Comparison of ENCODE assay signal across 35 cellular contexts in the genomic region with DNA sequence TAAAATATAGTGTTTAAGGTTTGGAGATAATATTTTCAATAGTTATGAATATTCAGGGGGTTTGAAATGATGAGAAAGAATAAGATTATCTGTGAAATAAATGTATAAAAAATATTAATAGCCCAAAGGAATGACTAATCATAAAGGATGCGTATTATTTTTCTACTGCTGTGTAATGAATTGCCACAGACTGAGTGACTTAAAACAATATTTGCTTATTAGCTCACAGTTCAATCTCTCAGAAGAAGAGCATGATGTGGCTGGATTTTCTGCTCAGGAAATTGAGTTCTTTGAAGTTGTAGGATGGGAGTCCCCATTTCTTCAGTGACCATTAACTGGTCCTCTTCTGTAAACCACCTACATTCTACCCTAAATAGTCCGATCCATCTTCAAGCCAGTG.
"Had no signal": no experiment of that assay in that cellular context is flagged by ENCODE, and none has a peak within 500 bp of the region (broad histone marks: within the 10 kb centered on the region; RNA-seq: fewer than 3 reads in every experiment).

No MANE protein-coding gene starts in this region.

- H3K4me1 Mint-ChIP-seq: activated B cell treated with CpG ODN at 0.5 μM for 24 hours; activated CD4-positive, alpha-beta T cell treated with anti-CD3 and anti-CD28 coated beads, Interleukin-2, amount 10 ng/mL, durations not matched to agents 24 days and 14 days; activated naive CD4-positive, alpha-beta T cell treated with anti-CD3 and anti-CD28 coated beads, Interleukin-2, amount 10 ng/mL, durations not matched to agents 7 days and 5 days; activated naive CD4-positive, alpha-beta T cell treated with anti-CD3 and anti-CD28 coated beads, Interleukin-2, amount 50 U/mL, for 24 hours; activated naive CD8-positive, alpha-beta T cell treated with anti-CD3 and anti-CD28 coated beads, Interleukin-2, amount 10 ng/mL, durations not matched to agents 7 days and 5 days; activated naive CD8-positive, alpha-beta T cell treated with anti-CD3 and anti-CD28 coated beads, Interleukin-2, amount 50 U/mL, for 24 hours; activated T-helper 17 cell treated with anti-CD3 and anti-CD28 coated beads, Interleukin-2, amount 50 U/mL, for 72 hours; brain had no signal

- H3K4me1 ChIP-seq: ascending aorta, breast epithelium had no signal

- H3K27ac ChIP-seq: ascending aorta, breast epithelium, VCaP had no signal

- H3K4me3 ChIP-seq: ascending aorta, breast epithelium had no signal

- H3K36me3 Mint-ChIP-seq: activated CD4-positive, alpha-beta memory T cell treated with anti-CD3 and anti-CD28 coated beads for 36 hours; activated naive CD4-positive, alpha-beta T cell treated with anti-CD3 and anti-CD28 coated beads, Interleukin-2, amount 10 ng/mL, durations not matched to agents 7 days and 5 days; activated naive CD4-positive, alpha-beta T cell treated with anti-CD3 and anti-CD28 coated beads, Interleukin-2, amount 50 U/mL, for 24 hours; activated naive CD8-positive, alpha-beta T cell; activated naive CD8-positive, alpha-beta T cell treated with anti-CD3 and anti-CD28 coated beads, Interleukin-2, amount 10 ng/mL, durations not matched to agents 7 days and 5 days; brain had no signal

- H3K36me3 ChIP-seq: ascending aorta, breast epithelium had no signal

- H3K4me3 Mint-ChIP-seq: activated B cell treated with CpG ODN at 0.5 μM for 24 hours; activated CD4-positive, alpha-beta memory T cell treated with anti-CD3 and anti-CD28 coated beads for 36 hours; activated CD4-positive, alpha-beta T cell treated with anti-CD3 and anti-CD28 coated beads, Interleukin-2, amount 10 ng/mL, durations not matched to agents 24 days and 14 days; activated CD8-positive, alpha-beta T cell treated with anti-CD3 and anti-CD28 coated beads for 36 hours; activated naive CD4-positive, alpha-beta T cell treated with anti-CD3 and anti-CD28 coated beads, Interleukin-2, amount 10 ng/mL, durations not matched to agents 7 days and 5 days; activated naive CD4-positive, alpha-beta T cell treated with anti-CD3 and anti-CD28 coated beads, Interleukin-2, amount 50 U/mL, for 24 hours; activated naive CD8-positive, alpha-beta T cell; activated naive CD8-positive, alpha-beta T cell treated with anti-CD3 and anti-CD28 coated beads, Interleukin-2, amount 10 ng/mL, durations not matched to agents 7 days and 5 days; activated naive CD8-positive, alpha-beta T cell treated with anti-CD3 and anti-CD28 coated beads, Interleukin-2, amount 50 U/mL, for 24 hours; activated T-cell treated with anti-CD3 and anti-CD28 coated beads, Interleukin-2, amount 50 U/mL, for 4 hours; activated T-cell treated with anti-CD3 and anti-CD28 coated beads, Interleukin-2, amount 50 U/mL, for 72 hours; activated T-helper 1 cell treated with anti-CD3 and anti-CD28 coated beads, Interleukin-12 subunit alpha, Interleukin-12 subunit beta, Interleukin-2, Interleukin-4 antibody, amounts not matched to agents 30 ng/mL and 10 ng/mL and 1 ng/mL, durations not matched to agents 14 hours and 24 hours and 36 hours; activated T-helper 17 cell treated with anti-CD3 and anti-CD28 coated beads, Interleukin-2, amount 50 U/mL, for 72 hours; brain; T-helper 1 cell treated with Interleukin-12 subunit alpha and Interleukin-12 subunit beta and Interleukin-4 antibody, amounts not matched to agents 30 μg/mL and 1 μg/mL, for 36 hours; T-helper 2 cell treated with Interferon-gamma antibody and Interleukin-4, amounts not matched to agents 5 μg/mL and 100 μg/mL, for 36 hours had no signal

- H3K9me3 Mint-ChIP-seq: activated CD4-positive, alpha-beta T cell treated with anti-CD3 and anti-CD28 coated beads, Interleukin-2, amount 10 ng/mL, durations not matched to agents 24 days and 14 days; activated naive CD8-positive, alpha-beta T cell treated with anti-CD3 and anti-CD28 coated beads, Interleukin-2, amount 10 ng/mL, durations not matched to agents 7 days and 5 days; brain had no signal

- H3K27ac Mint-ChIP-seq: activated B cell treated with CpG ODN at 0.5 μM for 24 hours; activated CD4-positive, alpha-beta memory T cell treated with anti-CD3 and anti-CD28 coated beads for 36 hours; activated CD4-positive, alpha-beta T cell treated with anti-CD3 and anti-CD28 coated beads, Interleukin-2, amount 10 ng/mL, durations not matched to agents 24 days and 14 days; activated CD8-positive, alpha-beta T cell treated with anti-CD3 and anti-CD28 coated beads for 36 hours; activated naive CD4-positive, alpha-beta T cell treated with anti-CD3 and anti-CD28 coated beads, Interleukin-2, amount 10 ng/mL, durations not matched to agents 7 days and 5 days; activated naive CD4-positive, alpha-beta T cell treated with anti-CD3 and anti-CD28 coated beads, Interleukin-2, amount 50 U/mL, for 24 hours; activated naive CD8-positive, alpha-beta T cell; activated naive CD8-positive, alpha-beta T cell treated with anti-CD3 and anti-CD28 coated beads, Interleukin-2, amount 10 ng/mL, durations not matched to agents 7 days and 5 days; activated naive CD8-positive, alpha-beta T cell treated with anti-CD3 and anti-CD28 coated beads, Interleukin-2, amount 50 U/mL, for 24 hours; activated T-cell treated with anti-CD3 and anti-CD28 coated beads, Interleukin-2, amount 50 U/mL, for 72 hours; activated T-helper 1 cell treated with anti-CD3 and anti-CD28 coated beads, Interleukin-12 subunit alpha, Interleukin-12 subunit beta, Interleukin-2, Interleukin-4 antibody, amounts not matched to agents 30 ng/mL and 10 ng/mL and 1 ng/mL, durations not matched to agents 14 hours and 24 hours and 36 hours; activated T-helper 17 cell treated with anti-CD3 and anti-CD28 coated beads, Interleukin-2, amount 50 U/mL, for 72 hours; brain; T-helper 1 cell treated with Interleukin-12 subunit alpha and Interleukin-12 subunit beta and Interleukin-4 antibody, amounts not matched to agents 30 μg/mL and 1 μg/mL, for 36 hours; T-helper 2 cell treated with Interferon-gamma antibody and Interleukin-4, amounts not matched to agents 5 μg/mL and 100 μg/mL, for 36 hours had no signal

- H3K27me3 Mint-ChIP-seq: activated B cell treated with CpG ODN at 0.5 μM for 24 hours; activated CD4-positive, alpha-beta memory T cell treated with anti-CD3 and anti-CD28 coated beads for 36 hours; activated CD4-positive, alpha-beta T cell treated with anti-CD3 and anti-CD28 coated beads, Interleukin-2, amount 10 ng/mL, durations not matched to agents 24 days and 14 days; activated CD8-positive, alpha-beta T cell treated with anti-CD3 and anti-CD28 coated beads for 36 hours; activated naive CD4-positive, alpha-beta T cell treated with anti-CD3 and anti-CD28 coated beads, Interleukin-2, amount 10 ng/mL, durations not matched to agents 7 days and 5 days; activated naive CD4-positive, alpha-beta T cell treated with anti-CD3 and anti-CD28 coated beads, Interleukin-2, amount 50 U/mL, for 24 hours; activated naive CD8-positive, alpha-beta T cell; activated naive CD8-positive, alpha-beta T cell treated with anti-CD3 and anti-CD28 coated beads, Interleukin-2, amount 10 ng/mL, durations not matched to agents 7 days and 5 days; activated naive CD8-positive, alpha-beta T cell treated with anti-CD3 and anti-CD28 coated beads, Interleukin-2, amount 50 U/mL, for 24 hours; activated T-helper 17 cell treated with anti-CD3 and anti-CD28 coated beads, Interleukin-2, amount 50 U/mL, for 72 hours; brain had no signal

- H3K9me3 ChIP-seq: ascending aorta, breast epithelium had no signal

- ATAC-seq: activated CD8-positive, alpha-beta T cell treated with anti-CD3 and anti-CD28 coated beads for 36 hours; activated naive CD8-positive, alpha-beta T cell treated with anti-CD3 and anti-CD28 coated beads, Interleukin-2, amount 50 U/mL, for 24 hours; activated T-cell treated with anti-CD3 and anti-CD28 coated beads, Interleukin-2, amount 50 U/mL, for 4 hours; activated T-cell treated with anti-CD3 and anti-CD28 coated beads, Interleukin-2, amount 50 U/mL, for 72 hours; activated T-helper 17 cell treated with anti-CD3 and anti-CD28 coated beads, Interleukin-2, amount 50 U/mL, for 72 hours had no signal

- DNase-seq: activated B cell treated with CpG ODN at 0.5 μM for 24 hours; activated CD4-positive, alpha-beta memory T cell treated with anti-CD3 and anti-CD28 coated beads for 36 hours; activated CD4-positive, alpha-beta T cell treated with anti-CD3 and anti-CD28 coated beads for 4 hours; activated CD4-positive, alpha-beta T cell treated with anti-CD3 and anti-CD28 coated beads, Interleukin-2, amount 10 ng/mL, durations not matched to agents 24 days and 14 days; activated CD4-positive, alpha-beta T cell treated with anti-CD3 and anti-CD28 coated beads, Interleukin-2, amount 50 U/mL, for 1 hour; activated CD4-positive, alpha-beta T cell treated with anti-CD3 and anti-CD28 coated beads, Interleukin-2, amount 50 U/mL, for 4 hours; activated CD4-positive, CD25-positive, alpha-beta regulatory T cell treated with anti-CD3 and anti-CD28 coated beads, Interleukin-2, amount 50 U/mL, for 72 hours; activated CD8-positive, alpha-beta memory T cell treated with anti-CD3 and anti-CD28 coated beads, Interleukin-2, amount 50 U/mL, for 4 hours; activated CD8-positive, alpha-beta T cell treated with anti-CD3 and anti-CD28 coated beads for 36 hours; activated effector memory CD4-positive, alpha-beta T cell treated with anti-CD3 and anti-CD28 coated beads, Interleukin-2, amount 50 U/mL, for 16 hours; activated gamma-delta T cell treated with Interleukin-2 at 50 U/mL for 16 hours; activated naive CD4-positive, alpha-beta T cell; activated naive CD4-positive, alpha-beta T cell treated with anti-CD3 and anti-CD28 coated beads, Interleukin-2, amount 10 ng/mL, durations not matched to agents 7 days and 5 days; activated naive CD8-positive, alpha-beta T cell treated with anti-CD3 and anti-CD28 coated beads, Interleukin-2, amount 10 ng/mL, durations not matched to agents 7 days and 5 days; activated naive CD8-positive, alpha-beta T cell treated with anti-CD3 and anti-CD28 coated beads, Interleukin-2, amount 50 U/mL, for 24 hours; activated T-cell treated with anti-CD3 and anti-CD28 coated beads for 4 hours; activated T-cell treated with anti-CD3 and anti-CD28 coated beads, Interleukin-2, amount 50 U/mL, for 1 hour; activated T-cell treated with anti-CD3 and anti-CD28 coated beads, Interleukin-2, amount 50 U/mL, for 4 hours; activated T-cell treated with anti-CD3 and anti-CD28 coated beads, Interleukin-2, amount 50 U/mL, for 72 hours; amygdala; anterior cingulate cortex; central memory CD4-positive, alpha-beta T cell; T-helper 1 cell; T-helper 2 cell; T-helper 9 cell had no signal

- H3K27me3 ChIP-seq: ascending aorta, breast epithelium had no signal
